15 cellular contexts compared by ENCODE assay signal in genomic region chr1:93839307-93839706, GRCh38.
A peak's percentile ranks its signal among the peaks of the same experiment; 100 is the strongest.
DNase-seq lines count a peak whose midpoint lies in the region; ATAC-seq and TF ChIP-seq lines count a peak whose summit lies in the region.
"Had no signal": no experiment of that assay in that cellular context is flagged by ENCODE, and none has a peak within 500 bp of the region (broad histone marks: within the 10 kb centered on the region; RNA-seq: fewer than 3 reads in every experiment).

No MANE protein-coding gene starts in this region.

- CTCF ChIA-PET in RWPE1 (lab: Yijun Ruan, JAX) = interaction anchor here (0.9 to 1.5 kb wide), 2 partner anchors 10 to 26 kb away, joined by 3 to 6 read pairs; no protein-coding TSS in a partner anchor

- H3K4me1 Mint-ChIP-seq in stimulated activated naive CD8-positive, alpha-beta T cell treated with anti-CD3 and anti-CD28 coated beads, Interleukin-15, amount 100 ng/mL, for 72 hours = peaks cover 2% of the 10 kb centered on the region

- DNase-seq in stimulated activated naive CD8-positive, alpha-beta T cell treated with anti-CD3 and anti-CD28 coated beads, Interleukin-15, amount 100 ng/mL, for 72 hours = no peak
- DNase-seq in stimulated activated naive CD8-positive, alpha-beta T cell treated with anti-CD3 and anti-CD28 coated beads, Interleukin-15, Interleukin-2, amounts not matched to agents 100 U/mL and 50 U/mL, for 24 hours = no peak
- DNase-seq in RWPE1 (ENCODE audit: low spot score) = peak; percentile 64
- peak; percentile 91 for DNase-seq in fibroblast of pulmonary artery (ENCODE audit: low read depth)
- DNase-seq in NCI-H1417 (lab: John Stamatoyannopoulos, UW) = no peak
- DNase-seq in activated CD4-positive, alpha-beta T cell treated with anti-CD3 and anti-CD28 coated beads for 1 hour = no peak
- DNase-seq in SHP77 treated with DMSO at 0.1 percent for 48 hours (lab: John Stamatoyannopoulos, UW) = no peak
- DNase-seq: activated naive CD4-positive, alpha-beta T cell treated with anti-CD3 and anti-CD28 coated beads, Interleukin-2, amount 10 ng/mL, durations not matched to agents 7 days and 5 days; CD4-positive, alpha-beta T cell; effector CD8-positive, alpha-beta T cell; NCI-H1694; spleen had no signal

- H3K27ac Mint-ChIP-seq in stimulated activated naive CD8-positive, alpha-beta T cell treated with anti-CD3 and anti-CD28 coated beads, Interleukin-15, amount 100 ng/mL, for 72 hours = no peak overlapping the region
- H3K27ac Mint-ChIP-seq: activated naive CD4-positive, alpha-beta T cell treated with anti-CD3 and anti-CD28 coated beads, Interleukin-2, amount 10 ng/mL, durations not matched to agents 7 days and 5 days; CD4-positive, alpha-beta T cell; WTC11 had no signal

- no peaks in the 10 kb centered on the region for H3K27me3 Mint-ChIP-seq in stimulated activated naive CD8-positive, alpha-beta T cell treated with anti-CD3 and anti-CD28 coated beads, Interleukin-15, amount 100 ng/mL, for 72 hours
- H3K27me3 Mint-ChIP-seq: activated naive CD4-positive, alpha-beta T cell treated with anti-CD3 and anti-CD28 coated beads, Interleukin-2, amount 10 ng/mL, durations not matched to agents 7 days and 5 days; CD4-positive, alpha-beta T cell had no signal

- H3K4me3 ChIP-seq in fibroblast of pulmonary artery (replicated peaks; ENCODE audit: low read depth, low read length) = no peak overlapping the region
- H3K4me3 ChIP-seq: spleen had no signal

- peak overlapping the region; percentile 48 for H3K27ac ChIP-seq in RWPE1

- ATAC-seq in stimulated activated naive CD8-positive, alpha-beta T cell treated with anti-CD3 and anti-CD28 coated beads, Interleukin-15, amount 100 ng/mL, for 72 hours = peak; percentile 22
- ATAC-seq in stimulated activated naive CD8-positive, alpha-beta T cell treated with anti-CD3 and anti-CD28 coated beads, Interleukin-15, Interleukin-2, amounts not matched to agents 100 U/mL and 50 U/mL, for 24 hours = no peak
- no peak for ATAC-seq in GM19467 (IDR thresholded peaks at IDR 0.05; ENCODE audit: unreplicated experiment)
- ATAC-seq: Panc1, WTC11 had no signal

- no peak for TF ChIP-seq CTCF in RWPE1 (conservative IDR thresholded peaks at IDR 0.05; ENCODE audit: low read depth)
- no peak for TF ChIP-seq CTCF in fibroblast of pulmonary artery (IDR thresholded peaks at IDR 0.05; ENCODE audit: low read length, missing control alignments)

- H3K9me3 Mint-ChIP-seq in stimulated activated naive CD8-positive, alpha-beta T cell treated with anti-CD3 and anti-CD28 coated beads, Interleukin-15, amount 100 ng/mL, for 72 hours = peaks cover 5 to 6% of the 10 kb centered on the region in 2 donors
- H3K9me3 Mint-ChIP-seq: activated naive CD4-positive, alpha-beta T cell treated with anti-CD3 and anti-CD28 coated beads, Interleukin-2, amount 10 ng/mL, durations not matched to agents 7 days and 5 days; CD4-positive, alpha-beta T cell had no signal

- POLR2A ChIA-PET in RWPE1 (lab: Yijun Ruan, JAX; ENCODE audit: low non-redundant PET) = no interaction called here

- no peak overlapping the region for H3K4me3 Mint-ChIP-seq in stimulated activated naive CD8-positive, alpha-beta T cell treated with anti-CD3 and anti-CD28 coated beads, Interleukin-15, amount 100 ng/mL, for 72 hours
- H3K4me3 Mint-ChIP-seq: activated naive CD4-positive, alpha-beta T cell treated with anti-CD3 and anti-CD28 coated beads, Interleukin-2, amount 10 ng/mL, durations not matched to agents 7 days and 5 days; CD4-positive, alpha-beta T cell; WTC11 had no signal

Comparison
In these comparisons a context has a peak if more than half of its experiments do, and no peak if none do; other contexts are left out.
1. DNase-seq: peak in RWPE1 (single experiment) and fibroblast of pulmonary artery (single experiment); none in stimulated activated naive CD8-positive, alpha-beta T cell treated with anti-CD3 and anti-CD28 coated beads, Interleukin-15, amount 100 ng/mL, for 72 hours (0 of 2), stimulated activated naive CD8-positive, alpha-beta T cell treated with anti-CD3 and anti-CD28 coated beads, Interleukin-15, Interleukin-2, amounts not matched to agents 100 U/mL and 50 U/mL, for 24 hours (single experiment), NCI-H1417 (0 of 3), activated CD4-positive, alpha-beta T cell treated with anti-CD3 and anti-CD28 coated beads for 1 hour (single experiment) and SHP77 treated with DMSO at 0.1 percent for 48 hours (single experiment).